1 cellular context compared by ENCODE assay signal in the genomic region with DNA sequence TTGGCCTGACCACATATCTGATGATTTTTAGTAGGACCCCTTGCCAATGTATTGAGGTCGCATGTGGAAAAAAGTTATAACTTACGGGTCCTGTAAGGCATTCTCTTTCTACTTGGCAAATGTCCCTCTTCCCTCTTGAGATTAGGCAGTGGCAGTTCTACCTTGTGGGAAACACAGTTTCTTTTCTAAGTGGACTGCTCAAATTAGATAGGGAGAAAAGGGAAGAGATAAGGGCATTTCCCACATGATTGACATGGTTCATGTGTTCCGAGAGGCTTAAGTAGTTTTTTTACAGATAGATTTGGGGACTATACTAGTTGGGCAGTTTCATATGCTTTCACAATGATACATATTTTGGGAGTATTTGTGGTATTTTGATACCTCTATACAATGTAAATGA.
TF ChIP-seq lines count a peak whose summit lies in the region.

No MANE protein-coding gene starts in this region.

TF ChIP-seq in K562, 482 proteins besides CTCF, POLR2A, EP300 and RAD21 (continued from another document and continues in another):
- TF ChIP-seq, protein P1, sequence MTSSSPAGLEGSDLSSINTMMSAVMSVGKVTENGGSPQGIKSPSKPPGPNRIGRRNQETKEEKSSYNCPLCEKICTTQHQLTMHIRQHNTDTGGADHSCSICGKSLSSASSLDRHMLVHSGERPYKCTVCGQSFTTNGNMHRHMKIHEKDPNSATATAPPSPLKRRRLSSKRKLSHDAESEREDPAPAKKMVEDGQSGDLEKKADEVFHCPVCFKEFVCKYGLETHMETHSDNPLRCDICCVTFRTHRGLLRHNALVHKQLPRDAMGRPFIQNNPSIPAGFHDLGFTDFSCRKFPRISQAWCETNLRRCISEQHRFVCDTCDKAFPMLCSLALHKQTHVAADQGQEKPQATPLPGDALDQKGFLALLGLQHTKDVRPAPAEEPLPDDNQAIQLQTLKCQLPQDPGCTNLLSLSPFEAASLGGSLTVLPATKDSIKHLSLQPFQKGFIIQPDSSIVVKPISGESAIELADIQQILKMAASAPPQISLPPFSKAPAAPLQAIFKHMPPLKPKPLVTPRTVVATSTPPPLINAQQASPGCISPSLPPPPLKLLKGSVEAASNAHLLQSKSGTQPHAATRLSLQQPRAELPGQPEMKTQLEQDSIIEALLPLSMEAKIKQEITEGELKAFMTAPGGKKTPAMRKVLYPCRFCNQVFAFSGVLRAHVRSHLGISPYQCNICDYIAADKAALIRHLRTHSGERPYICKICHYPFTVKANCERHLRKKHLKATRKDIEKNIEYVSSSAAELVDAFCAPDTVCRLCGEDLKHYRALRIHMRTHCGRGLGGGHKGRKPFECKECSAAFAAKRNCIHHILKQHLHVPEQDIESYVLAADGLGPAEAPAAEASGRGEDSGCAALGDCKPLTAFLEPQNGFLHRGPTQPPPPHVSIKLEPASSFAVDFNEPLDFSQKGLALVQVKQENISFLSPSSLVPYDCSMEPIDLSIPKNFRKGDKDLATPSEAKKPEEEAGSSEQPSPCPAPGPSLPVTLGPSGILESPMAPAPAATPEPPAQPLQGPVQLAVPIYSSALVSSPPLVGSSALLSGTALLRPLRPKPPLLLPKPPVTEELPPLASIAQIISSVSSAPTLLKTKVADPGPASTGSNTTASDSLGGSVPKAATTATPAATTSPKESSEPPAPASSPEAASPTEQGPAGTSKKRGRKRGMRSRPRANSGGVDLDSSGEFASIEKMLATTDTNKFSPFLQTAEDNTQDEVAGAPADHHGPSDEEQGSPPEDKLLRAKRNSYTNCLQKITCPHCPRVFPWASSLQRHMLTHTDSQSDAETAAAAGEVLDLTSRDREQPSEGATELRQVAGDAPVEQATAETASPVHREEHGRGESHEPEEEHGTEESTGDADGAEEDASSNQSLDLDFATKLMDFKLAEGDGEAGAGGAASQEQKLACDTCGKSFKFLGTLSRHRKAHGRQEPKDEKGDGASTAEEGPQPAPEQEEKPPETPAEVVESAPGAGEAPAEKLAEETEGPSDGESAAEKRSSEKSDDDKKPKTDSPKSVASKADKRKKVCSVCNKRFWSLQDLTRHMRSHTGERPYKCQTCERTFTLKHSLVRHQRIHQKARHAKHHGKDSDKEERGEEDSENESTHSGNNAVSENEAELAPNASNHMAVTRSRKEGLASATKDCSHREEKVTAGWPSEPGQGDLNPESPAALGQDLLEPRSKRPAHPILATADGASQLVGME (CRISPR knock-in tag; IDR thresholded peaks at IDR 0.05) = no peak
- no peak for TF ChIP-seq ZNF318 (IDR thresholded peaks at IDR 0.05; ENCODE audit: borderline replicate concordance in 1 of 2, low read depth in 1 of 2)
- peak; percentile 40 to 77; a peak in 2 of 4 replicates for TF ChIP-seq TRIM24 (IDR thresholded peaks at IDR 0.05)
- TF ChIP-seq CBFA2T3 (IDR thresholded peaks at IDR 0.05) = peak; percentile 90
- peak; percentile 77 for TF ChIP-seq MTA2 (IDR thresholded peaks at IDR 0.05; ENCODE audit: low read depth)
- TF ChIP-seq TAL1 (IDR thresholded peaks at IDR 0.05) = peak; percentile 82
- peak; percentile 66 for TF ChIP-seq ZNF384 (IDR thresholded peaks at IDR 0.05; ENCODE audit: low read depth, low read length)
- no peak for TF ChIP-seq RBM15 (IDR thresholded peaks at IDR 0.05; ENCODE audit: insufficient read depth, low read length)
- peak; percentile 84 for TF ChIP-seq NFIC (IDR thresholded peaks at IDR 0.05)
- TF ChIP-seq MNT (conservative IDR thresholded peaks at IDR 0.05) = peak in 1 of 2 experiments; percentile 34; a peak in 1 of 4 replicates
- peak in 1 of 2 experiments; percentile 30; a peak in 1 of 4 replicates for TF ChIP-seq ZNF639 (CRISPR knock-in tag; conservative IDR thresholded peaks at IDR 0.05 in 1 of 2, IDR thresholded peaks at IDR 0.05 in 1 of 2)
- TF ChIP-seq CCNT2 (IDR thresholded peaks at IDR 0.05; ENCODE audit: borderline replicate concordance, extremely low read depth, insufficient read length, low read depth, low read length) = peak; percentile 77
- no peak for TF ChIP-seq YBX1 (IDR thresholded peaks at IDR 0.05)
- TF ChIP-seq KLF16 (IDR thresholded peaks at IDR 0.05) = peak; percentile 70; the same call in 1 of the 2 replicates
- 0 out of 2 replicates have a peak, but pooled peaks have one; percentile 16 for TF ChIP-seq CREM (IDR thresholded peaks at IDR 0.05; ENCODE audit: low read depth)
- no peak for TF ChIP-seq ZNF584 (CRISPR knock-in tag; IDR thresholded peaks at IDR 0.05; ENCODE audit: low read depth)
- peak; percentile 79 for TF ChIP-seq NCOR1 (IDR thresholded peaks at IDR 0.05)
- TF ChIP-seq, protein P2, sequence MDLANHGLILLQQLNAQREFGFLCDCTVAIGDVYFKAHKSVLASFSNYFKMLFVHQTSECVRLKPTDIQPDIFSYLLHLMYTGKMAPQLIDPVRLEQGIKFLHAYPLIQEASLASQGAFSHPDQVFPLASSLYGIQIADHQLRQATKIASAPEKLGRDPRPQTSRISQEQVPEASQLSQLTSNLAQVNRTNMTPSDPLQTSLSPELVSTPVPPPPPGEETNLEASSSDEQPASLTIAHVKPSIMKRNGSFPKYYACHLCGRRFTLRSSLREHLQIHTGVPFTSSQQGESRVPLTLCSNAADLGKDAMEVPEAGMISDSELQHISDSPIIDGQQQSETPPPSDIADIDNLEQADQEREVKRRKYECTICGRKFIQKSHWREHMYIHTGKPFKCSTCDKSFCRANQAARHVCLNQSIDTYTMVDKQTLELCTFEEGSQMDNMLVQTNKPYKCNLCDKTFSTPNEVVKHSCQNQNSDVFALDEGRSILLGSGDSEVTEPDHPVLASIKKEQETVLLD (IDR thresholded peaks at IDR 0.05) = peak; percentile 73; the same call in 1 of the 2 replicates
- TF ChIP-seq SOX6 (IDR thresholded peaks at IDR 0.05) = peak; percentile 80
- TF ChIP-seq TARDBP (IDR thresholded peaks at IDR 0.05) = no peak
- peak; percentile 67; the same call in 1 of the 2 replicates for TF ChIP-seq NBN (IDR thresholded peaks at IDR 0.05; ENCODE audit: low read depth)
- no peak for TF ChIP-seq CHCHD3 (CRISPR knock-in tag; IDR thresholded peaks at IDR 0.05)
- no peak for TF ChIP-seq POLR3G (IDR thresholded peaks at IDR 0.05; ENCODE audit: extremely low read depth, insufficient read length, insufficient replicate concordance)
- no peak for TF ChIP-seq KLF13 (tag; IDR thresholded peaks at IDR 0.05; ENCODE audit: borderline replicate concordance, low read depth)
- TF ChIP-seq ZNF253 (CRISPR knock-in tag; conservative IDR thresholded peaks at IDR 0.05) = no peak
- 0 out of 2 replicates have a peak, but pooled peaks have one; percentile 31 for TF ChIP-seq BCOR (IDR thresholded peaks at IDR 0.05)
- TF ChIP-seq DPF2 (IDR thresholded peaks at IDR 0.05) = peak; percentile 94
- peak; percentile 55; the same call in 1 of the 2 replicates for TF ChIP-seq ZEB2 (IDR thresholded peaks at IDR 0.05)
- TF ChIP-seq, protein P3, sequence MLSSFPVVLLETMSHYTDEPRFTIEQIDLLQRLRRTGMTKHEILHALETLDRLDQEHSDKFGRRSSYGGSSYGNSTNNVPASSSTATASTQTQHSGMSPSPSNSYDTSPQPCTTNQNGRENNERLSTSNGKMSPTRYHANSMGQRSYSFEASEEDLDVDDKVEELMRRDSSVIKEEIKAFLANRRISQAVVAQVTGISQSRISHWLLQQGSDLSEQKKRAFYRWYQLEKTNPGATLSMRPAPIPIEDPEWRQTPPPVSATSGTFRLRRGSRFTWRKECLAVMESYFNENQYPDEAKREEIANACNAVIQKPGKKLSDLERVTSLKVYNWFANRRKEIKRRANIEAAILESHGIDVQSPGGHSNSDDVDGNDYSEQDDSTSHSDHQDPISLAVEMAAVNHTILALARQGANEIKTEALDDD (IDR thresholded peaks at IDR 0.05) = peak; percentile 92
- TF ChIP-seq TEAD4 (IDR thresholded peaks at IDR 0.05; ENCODE audit: low read length) = peak; percentile 88
- TF ChIP-seq TEAD4 (CRISPR knock-in tag; IDR thresholded peaks at IDR 0.05; ENCODE audit: borderline replicate concordance) = no peak
